ENCODE assay signal across 1 cellular context in genomic region chr18:34976534-34976898, GRCh38.
TF ChIP-seq lines count a peak whose summit lies in the region.

No MANE protein-coding gene starts in this region.

TF ChIP-seq in HepG2, 621 proteins besides CTCF, POLR2A, EP300 and RAD21 (continued from another document and continues in another):
- TF ChIP-seq ZNF362 (CRISPR knock-in tag; IDR thresholded peaks at IDR 0.05; ENCODE audit: borderline replicate concordance) = no peak
- TF ChIP-seq CBX1 (IDR thresholded peaks at IDR 0.05; ENCODE audit: low read depth) = no peak
- 0 out of 2 replicates have a peak, but pooled peaks have one; percentile 35 for TF ChIP-seq FOXO4 (CRISPR knock-in tag; conservative IDR thresholded peaks at IDR 0.05)
- TF ChIP-seq ZNF816 (CRISPR knock-in tag; IDR thresholded peaks at IDR 0.05; ENCODE audit: borderline replicate concordance) = no peak
- TF ChIP-seq ZBTB2 (CRISPR knock-in tag; IDR thresholded peaks at IDR 0.05; ENCODE audit: low read depth) = no peak
- no peak for TF ChIP-seq BORCS8-MEF2B (CRISPR knock-in tag; IDR thresholded peaks at IDR 0.05)
- TF ChIP-seq, protein P1, sequence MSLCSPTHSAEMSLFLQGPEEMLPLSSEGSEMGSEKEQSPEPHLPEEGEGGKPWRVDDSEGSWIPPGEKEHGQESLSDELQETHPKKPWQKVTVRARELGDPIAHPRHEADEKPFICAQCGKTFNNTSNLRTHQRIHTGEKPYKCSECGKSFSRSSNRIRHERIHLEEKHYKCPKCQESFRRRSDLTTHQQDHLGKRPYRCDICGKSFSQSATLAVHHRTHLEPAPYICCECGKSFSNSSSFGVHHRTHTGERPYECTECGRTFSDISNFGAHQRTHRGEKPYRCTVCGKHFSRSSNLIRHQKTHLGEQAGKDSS (CRISPR knock-in tag; IDR thresholded peaks at IDR 0.05; ENCODE audit: borderline replicate concordance, low read depth) = no peak; the same call in 1 of the 2 replicates
- TF ChIP-seq, protein P2, sequence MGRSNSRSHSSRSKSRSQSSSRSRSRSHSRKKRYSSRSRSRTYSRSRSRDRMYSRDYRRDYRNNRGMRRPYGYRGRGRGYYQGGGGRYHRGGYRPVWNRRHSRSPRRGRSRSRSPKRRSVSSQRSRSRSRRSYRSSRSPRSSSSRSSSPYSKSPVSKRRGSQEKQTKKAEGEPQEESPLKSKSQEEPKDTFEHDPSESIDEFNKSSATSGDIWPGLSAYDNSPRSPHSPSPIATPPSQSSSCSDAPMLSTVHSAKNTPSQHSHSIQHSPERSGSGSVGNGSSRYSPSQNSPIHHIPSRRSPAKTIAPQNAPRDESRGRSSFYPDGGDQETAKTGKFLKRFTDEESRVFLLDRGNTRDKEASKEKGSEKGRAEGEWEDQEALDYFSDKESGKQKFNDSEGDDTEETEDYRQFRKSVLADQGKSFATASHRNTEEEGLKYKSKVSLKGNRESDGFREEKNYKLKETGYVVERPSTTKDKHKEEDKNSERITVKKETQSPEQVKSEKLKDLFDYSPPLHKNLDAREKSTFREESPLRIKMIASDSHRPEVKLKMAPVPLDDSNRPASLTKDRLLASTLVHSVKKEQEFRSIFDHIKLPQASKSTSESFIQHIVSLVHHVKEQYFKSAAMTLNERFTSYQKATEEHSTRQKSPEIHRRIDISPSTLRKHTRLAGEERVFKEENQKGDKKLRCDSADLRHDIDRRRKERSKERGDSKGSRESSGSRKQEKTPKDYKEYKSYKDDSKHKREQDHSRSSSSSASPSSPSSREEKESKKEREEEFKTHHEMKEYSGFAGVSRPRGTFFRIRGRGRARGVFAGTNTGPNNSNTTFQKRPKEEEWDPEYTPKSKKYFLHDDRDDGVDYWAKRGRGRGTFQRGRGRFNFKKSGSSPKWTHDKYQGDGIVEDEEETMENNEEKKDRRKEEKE (IDR thresholded peaks at IDR 0.05) = no peak
- no peak for TF ChIP-seq SRSF9 (IDR thresholded peaks at IDR 0.05; ENCODE audit: borderline replicate concordance, insufficient read depth, low read depth, low read length, poor library complexity, severe bottlenecking)
- no peak for TF ChIP-seq PCBP2 (optimal IDR thresholded peaks at IDR 0.05; ENCODE audit: low read depth, low read length, poor library complexity, severe bottlenecking)
- TF ChIP-seq TAF15 (IDR thresholded peaks at IDR 0.05; ENCODE audit: low read depth, low read length, poor library complexity, severe bottlenecking) = no peak
- no peak for TF ChIP-seq DBP (CRISPR knock-in tag; IDR thresholded peaks at IDR 0.05; ENCODE audit: not compliant biosample characterization)
- no peak for TF ChIP-seq KLF11 (CRISPR knock-in tag; IDR thresholded peaks at IDR 0.05)
- no peak for TF ChIP-seq ZNF879 (CRISPR knock-in tag; IDR thresholded peaks at IDR 0.05)
- TF ChIP-seq ZBTB21 (CRISPR knock-in tag; IDR thresholded peaks at IDR 0.05) = no peak
- TF ChIP-seq PBX3 (CRISPR knock-in tag; IDR thresholded peaks at IDR 0.05; ENCODE audit: borderline replicate concordance) = no peak
- TF ChIP-seq ZNF572 (CRISPR knock-in tag; IDR thresholded peaks at IDR 0.05) = 0 out of 2 replicates have a peak, but pooled peaks have one; percentile 26
- TF ChIP-seq, protein P3, sequence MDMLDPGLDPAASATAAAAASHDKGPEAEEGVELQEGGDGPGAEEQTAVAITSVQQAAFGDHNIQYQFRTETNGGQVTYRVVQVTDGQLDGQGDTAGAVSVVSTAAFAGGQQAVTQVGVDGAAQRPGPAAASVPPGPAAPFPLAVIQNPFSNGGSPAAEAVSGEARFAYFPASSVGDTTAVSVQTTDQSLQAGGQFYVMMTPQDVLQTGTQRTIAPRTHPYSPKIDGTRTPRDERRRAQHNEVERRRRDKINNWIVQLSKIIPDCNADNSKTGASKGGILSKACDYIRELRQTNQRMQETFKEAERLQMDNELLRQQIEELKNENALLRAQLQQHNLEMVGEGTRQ (IDR thresholded peaks at IDR 0.05; ENCODE audit: low read depth, low read length) = no peak
- TF ChIP-seq, protein P3 (CRISPR knock-in tag; IDR thresholded peaks at IDR 0.05; ENCODE audit: borderline replicate concordance) = no peak
- peak; percentile 10 for TF ChIP-seq ZNF18 (CRISPR knock-in tag; IDR thresholded peaks at IDR 0.05; ENCODE audit: insufficient replicate concordance)
- no peak for TF ChIP-seq ZNF639 (CRISPR knock-in tag; conservative IDR thresholded peaks at IDR 0.05)
- TF ChIP-seq ZNF331 (CRISPR knock-in tag; IDR thresholded peaks at IDR 0.05) = no peak
- TF ChIP-seq, protein P4, sequence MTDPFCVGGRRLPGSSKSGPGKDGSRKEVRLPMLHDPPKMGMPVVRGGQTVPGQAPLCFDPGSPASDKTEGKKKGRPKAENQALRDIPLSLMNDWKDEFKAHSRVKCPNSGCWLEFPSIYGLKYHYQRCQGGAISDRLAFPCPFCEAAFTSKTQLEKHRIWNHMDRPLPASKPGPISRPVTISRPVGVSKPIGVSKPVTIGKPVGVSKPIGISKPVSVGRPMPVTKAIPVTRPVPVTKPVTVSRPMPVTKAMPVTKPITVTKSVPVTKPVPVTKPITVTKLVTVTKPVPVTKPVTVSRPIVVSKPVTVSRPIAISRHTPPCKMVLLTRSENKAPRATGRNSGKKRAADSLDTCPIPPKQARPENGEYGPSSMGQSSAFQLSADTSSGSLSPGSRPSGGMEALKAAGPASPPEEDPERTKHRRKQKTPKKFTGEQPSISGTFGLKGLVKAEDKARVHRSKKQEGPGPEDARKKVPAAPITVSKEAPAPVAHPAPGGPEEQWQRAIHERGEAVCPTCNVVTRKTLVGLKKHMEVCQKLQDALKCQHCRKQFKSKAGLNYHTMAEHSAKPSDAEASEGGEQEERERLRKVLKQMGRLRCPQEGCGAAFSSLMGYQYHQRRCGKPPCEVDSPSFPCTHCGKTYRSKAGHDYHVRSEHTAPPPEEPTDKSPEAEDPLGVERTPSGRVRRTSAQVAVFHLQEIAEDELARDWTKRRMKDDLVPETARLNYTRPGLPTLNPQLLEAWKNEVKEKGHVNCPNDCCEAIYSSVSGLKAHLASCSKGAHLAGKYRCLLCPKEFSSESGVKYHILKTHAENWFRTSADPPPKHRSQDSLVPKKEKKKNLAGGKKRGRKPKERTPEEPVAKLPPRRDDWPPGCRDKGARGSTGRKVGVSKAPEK (CRISPR knock-in tag; IDR thresholded peaks at IDR 0.05; ENCODE audit: borderline replicate concordance) = peak; percentile 9; the same call in 1 of the 2 replicates
- TF ChIP-seq ZNF232 (CRISPR knock-in tag; IDR thresholded peaks at IDR 0.05; ENCODE audit: borderline replicate concordance) = no peak
- TF ChIP-seq CBFB (CRISPR knock-in tag; IDR thresholded peaks at IDR 0.05) = no peak
- TF ChIP-seq ARNTL (CRISPR knock-in tag; IDR thresholded peaks at IDR 0.05) = no peak
- TF ChIP-seq ZNF558 (CRISPR knock-in tag; IDR thresholded peaks at IDR 0.05; ENCODE audit: borderline replicate concordance) = no peak
- TF ChIP-seq IRF2 (CRISPR knock-in tag; IDR thresholded peaks at IDR 0.05) = no peak
- TF ChIP-seq RARG (CRISPR knock-in tag; IDR thresholded peaks at IDR 0.05; ENCODE audit: low read depth) = no peak
- TF ChIP-seq, protein P5, sequence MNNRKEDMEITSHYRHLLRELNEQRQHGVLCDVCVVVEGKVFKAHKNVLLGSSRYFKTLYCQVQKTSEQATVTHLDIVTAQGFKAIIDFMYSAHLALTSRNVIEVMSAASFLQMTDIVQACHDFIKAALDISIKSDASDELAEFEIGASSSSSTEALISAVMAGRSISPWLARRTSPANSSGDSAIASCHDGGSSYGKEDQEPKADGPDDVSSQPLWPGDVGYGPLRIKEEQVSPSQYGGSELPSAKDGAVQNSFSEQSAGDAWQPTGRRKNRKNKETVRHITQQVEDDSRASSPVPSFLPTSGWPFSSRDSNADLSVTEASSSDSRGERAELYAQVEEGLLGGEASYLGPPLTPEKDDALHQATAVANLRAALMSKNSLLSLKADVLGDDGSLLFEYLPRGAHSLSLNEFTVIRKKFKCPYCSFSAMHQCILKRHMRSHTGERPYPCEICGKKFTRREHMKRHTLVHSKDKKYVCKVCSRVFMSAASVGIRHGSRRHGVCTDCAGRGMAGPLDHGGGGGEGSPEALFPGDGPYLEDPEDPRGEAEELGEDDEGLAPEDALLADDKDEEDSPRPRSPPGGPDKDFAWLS (CRISPR knock-in tag; IDR thresholded peaks at IDR 0.05; ENCODE audit: borderline replicate concordance) = no peak
- no peak for TF ChIP-seq TP53 (CRISPR knock-in tag; conservative IDR thresholded peaks at IDR 0.05)
- TF ChIP-seq NCOA1 (CRISPR knock-in tag; IDR thresholded peaks at IDR 0.05) = no peak
- TF ChIP-seq ZNF598 (CRISPR knock-in tag; IDR thresholded peaks at IDR 0.05; ENCODE audit: borderline replicate concordance) = no peak
- TF ChIP-seq ZNF678 (CRISPR knock-in tag; IDR thresholded peaks at IDR 0.05) = no peak
- no peak for TF ChIP-seq FOXO1 (CRISPR knock-in tag; IDR thresholded peaks at IDR 0.05)
- no peak for TF ChIP-seq KLF15 (CRISPR knock-in tag; IDR thresholded peaks at IDR 0.05; ENCODE audit: borderline replicate concordance)
- TF ChIP-seq ZNF275 (CRISPR knock-in tag; IDR thresholded peaks at IDR 0.05; ENCODE audit: borderline replicate concordance) = no peak
